ENCODE assay signal across 13 cellular contexts in the genomic region with DNA sequence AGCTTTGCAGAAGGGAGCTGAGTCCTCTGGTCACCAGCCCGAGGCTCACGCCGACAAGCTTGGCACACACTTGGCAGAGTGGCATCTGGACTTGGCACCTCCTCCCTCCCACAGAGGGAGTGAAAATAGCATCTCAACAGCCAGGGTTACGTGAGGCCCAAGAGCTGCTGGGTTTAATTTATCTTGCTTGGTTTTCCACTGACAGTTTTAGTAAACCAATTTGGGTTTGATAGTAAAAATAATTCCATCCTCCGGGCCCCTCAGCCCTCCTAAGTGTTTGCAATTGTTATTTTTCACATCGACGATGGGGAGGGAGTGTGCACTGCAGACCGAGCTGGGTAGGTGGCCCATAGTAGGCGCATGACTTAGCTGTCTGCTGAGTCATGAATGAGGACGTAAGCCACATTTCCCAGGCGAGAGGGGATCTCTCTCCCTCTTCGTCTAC.
DNase-seq lines count a peak whose midpoint lies in the region; ATAC-seq, FAIRE-seq and TF ChIP-seq lines count a peak whose summit lies in the region.
"Had no signal": no experiment of that assay in that cellular context is flagged by ENCODE, and none has a peak within 500 bp of the region (broad histone marks: within the 10 kb centered on the region; RNA-seq: fewer than 3 reads in every experiment).

No MANE protein-coding gene starts in this region.

- no peak overlapping the region for H3K23ac ChIP-seq in H1 (ENCODE audit: insufficient read length)

- CTCF ChIA-PET in H1 (lab: Charles Lee; ENCODE audit: partially characterized antibody): interaction anchor here (1.2 to 19.8 kb wide), 7 partner anchors 10 to 166 kb away, joined by 3 to 246 read pairs (median 4); a partner anchor contains a TSS

- no peaks in the 10 kb centered on the region for H3K79me1 ChIP-seq in H1 (ENCODE audit: low read depth, low read length)

- TF ChIP-seq EP300 in H1 (IDR thresholded peaks at IDR 0.05; ENCODE audit: borderline replicate concordance in 1 of 2, low read depth in 2 of 2, low read length in 2 of 2): no peak

- H3K9me3 ChIP-seq in H1 (ENCODE audit: insufficient read depth in 2 of 2, low read depth in 1 of 2, low read length in 1 of 2) (no peaks in the 10 kb centered on the region), mesodermal cell (ENCODE audit: control insufficient read depth, low read length) (no peaks in the 10 kb centered on the region)
- H3K9me3 ChIP-seq: mucosa of descending colon had no signal

- H2AK5ac ChIP-seq in H1 (ENCODE audit: low read depth, low read length): no peak overlapping the region

- H3K27ac ChIP-seq in H1 (ENCODE audit: low read depth, low read length): no peak overlapping the region
- peak overlapping the region; percentile 83 for H3K27ac ChIP-seq in mesodermal cell (ENCODE audit: low read depth, low read length, severe bottlenecking)
- H3K27ac ChIP-seq: VCaP had no signal

- no peak overlapping the region for H2BK15ac ChIP-seq in H1 (ENCODE audit: low read length)

- no peak overlapping the region for H4K5ac ChIP-seq in H1 (ENCODE audit: insufficient read length, low read depth, low read length)

- peak; percentile 38 for DNase-seq in AG09319 (ENCODE audit: extremely low read depth, low read depth)
- DNase-seq in HTR-8/SVneo (ENCODE audit: insufficient read length, low spot score): peak; percentile 50
- no peak for DNase-seq in H1 (ENCODE audit: low read depth in 1 of 2, low spot score in 2 of 2)
- DNase-seq in midbrain (lab: John Stamatoyannopoulos, UW): no peak
- no peak for DNase-seq in NCI-H1092 treated with DMSO at 0.1 percent for 48 hours (lab: John Stamatoyannopoulos, UW)
- DNase-seq: activated T-cell treated with anti-CD3 and anti-CD28 coated beads, Interleukin-2, amount 50 U/mL, for 1 hour; CD4-positive, CD25-positive, alpha-beta regulatory T cell; mucosa of descending colon; NCI-H2029 had no signal

- no peak overlapping the region for H2BK20ac ChIP-seq in H1 (ENCODE audit: low read length)

- TF ChIP-seq RAD21 in H1 (IDR thresholded peaks at IDR 0.05 in 1 of 2, conservative IDR thresholded peaks at IDR 0.05 in 1 of 2; ENCODE audit: low read depth in 2 of 2, low read length in 2 of 2): no peak

- H4K20me1 ChIP-seq in H1 (replicated peaks in 1 of 2; ENCODE audit: control insufficient read depth in 1 of 2, insufficient read depth in 2 of 2, low read length in 2 of 2): no peaks in the 10 kb centered on the region

- no peak overlapping the region for H2BK5ac ChIP-seq in H1 (ENCODE audit: low read depth, low read length)

- H3K79me2 ChIP-seq in H1 (ENCODE audit: control insufficient read depth in 1 of 2, insufficient read depth in 2 of 2, low read length in 2 of 2): no peaks in the 10 kb centered on the region

- POLR2A ChIA-PET in H1 (lab: Charles Lee; ENCODE audit: partially characterized antibody): interaction anchor here (0.7 kb wide), 1 partner anchor 8 kb away, joined by 4 read pairs; no protein-coding TSS in a partner anchor

- no peak for FAIRE-seq in HTR-8/SVneo (lab: Jason Lieb, UNC)
- no peak for FAIRE-seq in H1 (lab: Jason Lieb, UNC)

- no peaks in the 10 kb centered on the region; the same call in 1 of the 2 replicates for H3K23me2 ChIP-seq in H1 (ENCODE audit: low read depth, low read length)

- H3K36me3 ChIP-seq in H1 (ENCODE audit: control insufficient read depth in 2 of 4, insufficient read depth in 4 of 4, low read length in 3 of 4) (no peaks in the 10 kb centered on the region), mesodermal cell (ENCODE audit: control insufficient read depth, insufficient read depth, low read length) (no peaks in the 10 kb centered on the region)

- H4K91ac ChIP-seq in H1 (replicated peaks; ENCODE audit: insufficient read length, low read length): no peak overlapping the region

- H4K8ac ChIP-seq in H1 (ENCODE audit: extremely low read depth, insufficient read depth, low read length): no peak overlapping the region; the same call in 1 of the 2 replicates

- no peak overlapping the region for H3K4ac ChIP-seq in H1 (replicated peaks; ENCODE audit: insufficient read length, low read depth, low read length)

- TF ChIP-seq POLR2A in H1 (IDR thresholded peaks at IDR 0.05; ENCODE audit: control extremely low read depth in 1 of 2, low read depth in 2 of 2, low read length in 2 of 2): no peak

- H2BK12ac ChIP-seq in H1 (ENCODE audit: low read depth, low read length): no peak overlapping the region

- no peak overlapping the region for H3K4me2 ChIP-seq in H1 (ENCODE audit: insufficient read depth in 1 of 2, low read depth in 2 of 2, low read length in 2 of 2)

- no peak overlapping the region for H3K18ac ChIP-seq in H1 (ENCODE audit: extremely low read depth, low read length)

- H2BK120ac ChIP-seq in H1 (replicated peaks; ENCODE audit: low read depth, low read length): no peak overlapping the region

- H3K4me1 ChIP-seq in H1 (replicated peaks in 1 of 4; ENCODE audit: control insufficient read depth in 3 of 4, insufficient read depth in 4 of 4, low read length in 3 of 4): no peaks in the 10 kb centered on the region
- H3K4me1 ChIP-seq in mesodermal cell (ENCODE audit: control insufficient read depth, insufficient read depth, low read length, poor library complexity, severe bottlenecking): peaks cover 9% of the 10 kb centered on the region

- WGBS in H1 (ENCODE audit: extremely low coverage in 1 of 2, insufficient coverage in 1 of 2, insufficient read length in 1 of 2, insufficient replicate concordance in 2 of 2, low coverage in 1 of 2, low lambda C conversion rate in 2 of 2, missing lambda C conversion rate in 1 of 2), 2 experiments: 80% methylated on average over 12 of the region's 12 CpGs; no CpG with 5 or more reads in 1 of the 2 experiments
- 72 to 87% methylated on average over 10 of the region's 12 CpGs for WGBS in mesodermal cell (ENCODE audit: insufficient coverage in 2 of 2), 2 experiments

- 0 out of 2 replicates have a peak, but pooled peaks have one; percentile 0 for TF ChIP-seq CTCF in AG09319 (IDR thresholded peaks at IDR 0.05; ENCODE audit: low read depth, low read length)
- no peak for TF ChIP-seq CTCF in H1 (IDR thresholded peaks at IDR 0.05; ENCODE audit: control extremely low read depth in 1 of 3, insufficient read depth in 1 of 3, low read depth in 1 of 3, low read length in 3 of 3)

- no peak overlapping the region for H2AFZ ChIP-seq in H1 (ENCODE audit: low read length)

- no peaks in the 10 kb centered on the region; a peak in 1 of 7 replicates for H3K27me3 ChIP-seq in H1 (replicated peaks in 1 of 4; ENCODE audit: control insufficient read depth in 3 of 4, extremely low read depth in 1 of 4, insufficient read depth in 3 of 4, low read length in 3 of 4)

- no peak overlapping the region for H3K9ac ChIP-seq in H1 (replicated peaks in 1 of 4; ENCODE audit: extremely low read depth in 1 of 4, low read depth in 3 of 4, low read length in 3 of 4)

- no peak overlapping the region for H3K14ac ChIP-seq in H1 (ENCODE audit: insufficient read length)

- ATAC-seq in HG02870 (IDR thresholded peaks at IDR 0.05; ENCODE audit: unreplicated experiment) (no peak), GM21367 (IDR thresholded peaks at IDR 0.05; ENCODE audit: unreplicated experiment) (no peak)
- ATAC-seq: mucosa of descending colon had no signal

- H3K56ac ChIP-seq in H1 (replicated peaks; ENCODE audit: insufficient read length, low read depth, low read length): no peak overlapping the region

- H3K4me3 ChIP-seq in H1 (ENCODE audit: extremely low read depth in 1 of 4, insufficient read depth in 2 of 4, low read depth in 3 of 4, low read length in 4 of 4) (no peak overlapping the region), mesodermal cell (ENCODE audit: extremely low read depth, insufficient read depth, low read length, poor library complexity, severe bottlenecking) (no peak overlapping the region)
- H3K4me3 ChIP-seq: mucosa of descending colon had no signal

TF ChIP-seq in H1, 55 proteins besides CTCF, POLR2A, EP300 and RAD21:
- TF ChIP-seq BACH1 (IDR thresholded peaks at IDR 0.05; ENCODE audit: low read length) (peak; percentile 86), CBX8 (IDR thresholded peaks at IDR 0.05; ENCODE audit: borderline replicate concordance, low read depth, low read length) (no peak), GABPA (IDR thresholded peaks at IDR 0.05; ENCODE audit: borderline replicate concordance, insufficient read depth, low read length) (no peak), SP4 (IDR thresholded peaks at IDR 0.05; ENCODE audit: low read length) (no peak), MAFK (IDR thresholded peaks at IDR 0.05; ENCODE audit: low read depth, low read length) (peak; percentile 66; the same call in 1 of the 2 replicates), RXRA (IDR thresholded peaks at IDR 0.05; ENCODE audit: insufficient read depth, low read depth, low read length) (no peak), GTF2F1 (IDR thresholded peaks at IDR 0.05; ENCODE audit: borderline replicate concordance, low read depth, low read length) (no peak)

Comparison
In these comparisons a context has a peak if more than half of its experiments do, and no peak if none do; other contexts are left out.
1. DNase-seq: peak in AG09319 (single experiment) and HTR-8/SVneo (single experiment); none in H1 (0 of 2), midbrain (single experiment) and NCI-H1092 treated with DMSO at 0.1 percent for 48 hours (single experiment).